ENCODE assay signal across 10 cellular contexts in the genomic region with DNA sequence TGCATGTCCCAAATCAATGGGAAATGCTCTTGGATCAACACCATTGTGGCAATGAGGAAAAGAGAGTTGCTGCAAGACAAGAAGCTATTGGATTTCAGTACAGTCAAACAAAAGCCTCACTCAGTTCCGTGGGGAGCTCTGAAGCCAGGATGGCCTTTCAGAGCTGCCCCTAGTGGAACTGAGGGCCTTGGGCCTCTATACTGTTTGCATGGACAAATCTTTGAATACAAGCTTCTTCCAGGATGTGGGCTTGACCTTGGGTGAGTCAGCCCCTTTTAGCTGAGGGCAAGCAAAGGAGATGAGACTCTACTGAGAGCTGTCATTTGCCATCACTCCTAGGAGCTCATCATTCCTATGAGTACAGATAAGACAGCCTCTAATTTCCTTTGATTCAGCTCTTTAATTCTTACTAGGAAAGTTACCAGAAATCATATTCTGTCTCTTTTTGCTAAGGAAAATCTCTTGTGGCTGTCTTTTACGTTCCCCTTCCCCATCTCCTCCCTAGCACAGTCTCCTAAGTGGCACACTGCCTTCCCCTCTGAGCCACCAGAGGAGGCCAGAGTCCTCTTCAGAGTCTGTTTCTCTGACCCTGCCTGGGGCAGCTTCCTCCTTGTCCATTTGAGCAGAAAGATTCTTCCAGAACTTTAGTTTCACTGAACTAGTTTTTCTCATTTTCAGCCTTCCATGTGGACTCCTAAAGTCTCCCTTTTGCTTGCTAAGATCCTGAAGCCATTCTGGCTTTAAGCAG.
DNase-seq lines count a peak whose midpoint lies in the region; ATAC-seq and TF ChIP-seq lines count a peak whose summit lies in the region.
"Had no signal": no experiment of that assay in that cellular context is flagged by ENCODE, and none has a peak within 500 bp of the region (broad histone marks: within the 10 kb centered on the region; RNA-seq: fewer than 3 reads in every experiment).

No MANE protein-coding gene starts in this region.

- in situ Hi-C loops in GM13977 (cut with MboI; ENCODE audit: low pct_unique_long_range_greater_than_20kb, low sequenced_read_pairs, unreplicated experiment): no loop called here

- H3K27ac ChIP-seq in C4-2B: no peak overlapping the region

- ATAC-seq in GM21528 (IDR thresholded peaks at IDR 0.05; ENCODE audit: low FRiP score, unreplicated experiment) (no peak), GM21367 (IDR thresholded peaks at IDR 0.05; ENCODE audit: unreplicated experiment) (no peak), GM21360 (IDR thresholded peaks at IDR 0.05; ENCODE audit: unreplicated experiment) (no peak), HG02938 (IDR thresholded peaks at IDR 0.05; ENCODE audit: unreplicated experiment) (no peak)

- no peak for DNase-seq in GM13977 (ENCODE audit: low spot score)
- peak; percentile 28 for DNase-seq in SK-N-DZ (ENCODE audit: low spot score)
- DNase-seq in islet precursor cell: peak; percentile 71
- DNase-seq: CD8-positive, alpha-beta memory T cell; NCI-H774 had no signal

- TF ChIP-seq CTCF in C4-2B (conservative IDR thresholded peaks at IDR 0.05) (peak; percentile 65), GM13977 (IDR thresholded peaks at IDR 0.05; ENCODE audit: extremely low read depth, insufficient read depth, missing control alignments) (peak; percentile 72)
